In the genomic region with DNA sequence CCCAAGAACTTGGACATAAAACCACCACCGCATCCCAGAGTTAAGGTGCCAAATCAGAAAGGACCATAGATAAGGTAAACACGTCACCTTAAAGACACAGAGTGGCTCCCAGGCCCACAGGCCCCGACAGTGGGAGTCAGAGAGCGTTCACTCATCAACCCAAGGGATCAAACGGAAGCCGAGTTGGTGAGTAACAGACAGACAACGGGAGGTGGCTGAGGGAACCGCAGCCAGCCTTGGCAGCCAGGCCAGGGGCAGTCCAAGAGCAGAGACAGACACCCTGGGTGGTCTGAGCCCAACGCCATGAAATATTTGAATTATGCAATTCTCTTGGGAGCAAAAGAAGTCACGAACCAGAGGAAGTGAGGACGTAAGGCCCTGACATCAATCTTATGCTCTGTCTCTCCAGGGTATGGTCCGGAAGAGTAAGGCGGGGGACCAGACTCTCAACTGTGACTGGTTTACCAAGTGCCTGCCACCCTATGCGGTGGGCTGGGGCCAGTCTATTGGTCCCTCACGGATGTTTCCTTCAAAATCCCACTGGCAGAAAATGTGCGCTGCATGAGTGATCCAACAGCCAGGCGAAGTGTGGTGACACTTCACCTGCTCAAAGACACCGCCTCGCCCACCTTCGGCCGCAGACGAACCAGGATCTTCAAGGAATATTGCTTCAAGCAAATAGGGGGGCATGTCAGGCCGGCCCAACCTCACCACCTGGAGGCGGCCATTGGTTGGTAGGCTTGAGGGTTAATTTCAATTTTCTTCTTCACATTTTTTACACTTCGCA, we compare ENCODE assay signal across 14 cellular contexts. TPM values are rescaled to one million over a fixed set of nuclear protein-coding genes. Genes with fewer than 3 reads are reported as not detected.
DNase-seq lines count a peak whose midpoint lies in the region; ATAC-seq and TF ChIP-seq lines count a peak whose summit lies in the region.
"Had no signal": no experiment of that assay in that cellular context is flagged by ENCODE, and none has a peak within 500 bp of the region (broad histone marks: within the 10 kb centered on the region; RNA-seq: fewer than 3 reads in every experiment).

No MANE protein-coding gene starts in this region.

- H3K27ac Mint-ChIP-seq in endothelial cell (ENCODE audit: unreplicated experiment): no peak overlapping the region
- peak overlapping the region; percentile 50 for H3K27ac Mint-ChIP-seq in osteocyte (ENCODE audit: unreplicated experiment)
- no peak overlapping the region for H3K27ac Mint-ChIP-seq in activated T-cell treated with anti-CD3 and anti-CD28 coated beads, Interleukin-2, amount 50 U/mL, for 24 hours
- H3K27ac Mint-ChIP-seq: activated CD4-positive, alpha-beta memory T cell treated with anti-CD3 and anti-CD28 coated beads, Interleukin-2, amount 10 ng/mL, durations not matched to agents 7 days and 5 days had no signal

- no peaks in the 10 kb centered on the region for H3K27me3 ChIP-seq in BE2C

- H3K36me3 Mint-ChIP-seq in endothelial cell (ENCODE audit: low read depth, unreplicated experiment) (peaks cover 23% of the 10 kb centered on the region), osteocyte (ENCODE audit: unreplicated experiment) (peaks cover 18% of the 10 kb centered on the region)
- H3K36me3 Mint-ChIP-seq in activated T-cell treated with anti-CD3 and anti-CD28 coated beads, Interleukin-2, amount 50 U/mL, for 24 hours (ENCODE audit: low read depth): no peaks in the 10 kb centered on the region
- H3K36me3 Mint-ChIP-seq in activated T-cell treated with anti-CD3 and anti-CD28 coated beads, Interleukin-2, amount 50 U/mL, for 4 hours (ENCODE audit: insufficient read depth): no peaks in the 10 kb centered on the region

- H3K9me3 ChIP-seq in BE2C: no peaks in the 10 kb centered on the region

- H3K27me3 Mint-ChIP-seq in endothelial cell (ENCODE audit: unreplicated experiment): no peaks in the 10 kb centered on the region
- no peaks in the 10 kb centered on the region for H3K27me3 Mint-ChIP-seq in osteocyte (ENCODE audit: unreplicated experiment)
- no peaks in the 10 kb centered on the region for H3K27me3 Mint-ChIP-seq in activated T-cell treated with anti-CD3 and anti-CD28 coated beads, Interleukin-2, amount 50 U/mL, for 24 hours
- H3K27me3 Mint-ChIP-seq in activated T-cell treated with anti-CD3 and anti-CD28 coated beads, Interleukin-2, amount 50 U/mL, for 4 hours (ENCODE audit: low read depth): no peaks in the 10 kb centered on the region
- H3K27me3 Mint-ChIP-seq: activated CD4-positive, alpha-beta memory T cell treated with anti-CD3 and anti-CD28 coated beads, Interleukin-2, amount 10 ng/mL, durations not matched to agents 7 days and 5 days had no signal

- no peaks in the 10 kb centered on the region; the same call in 1 of the 2 replicates for H3K36me3 ChIP-seq in BE2C

- no peak overlapping the region for H3K4me3 ChIP-seq in BE2C (ENCODE audit: low read depth, low read length)

- H3K4me1 Mint-ChIP-seq in endothelial cell (ENCODE audit: unreplicated experiment) (no peaks in the 10 kb centered on the region), osteocyte (ENCODE audit: unreplicated experiment) (peaks cover 17% of the 10 kb centered on the region)
- H3K4me1 Mint-ChIP-seq in activated T-cell treated with anti-CD3 and anti-CD28 coated beads, Interleukin-2, amount 50 U/mL, for 24 hours (ENCODE audit: low read depth): peaks cover 4% of the 10 kb centered on the region
- peaks cover 4% of the 10 kb centered on the region for H3K4me1 Mint-ChIP-seq in activated T-cell treated with anti-CD3 and anti-CD28 coated beads, Interleukin-2, amount 50 U/mL, for 4 hours (ENCODE audit: low read depth)

- peak; percentile 56 for DNase-seq in BE2C
- peak; percentile 100 for DNase-seq in M059J (ENCODE audit: low read depth)
- no peak for DNase-seq in endothelial cell (ENCODE audit: low spot score)
- DNase-seq in osteocyte (ENCODE audit: extremely low spot score, unreplicated experiment): no peak
- no peak for DNase-seq in activated T-cell treated with anti-CD3 and anti-CD28 coated beads, Interleukin-2, amount 50 U/mL, for 24 hours
- DNase-seq in activated T-cell treated with anti-CD3 and anti-CD28 coated beads, Interleukin-2, amount 50 U/mL, for 4 hours: no peak
- no peak for DNase-seq in SW480 (ENCODE audit: low spot score)
- DNase-seq: activated CD4-positive, alpha-beta memory T cell treated with anti-CD3 and anti-CD28 coated beads, Interleukin-2, amount 10 ng/mL, durations not matched to agents 7 days and 5 days; activated effector memory CD4-positive, alpha-beta T cell treated with anti-CD3 and anti-CD28 coated beads, Interleukin-2, amount 50 U/mL, for 16 hours; Calu3; central memory CD4-positive, alpha-beta T cell; OCI-M1; T-helper 2 cell had no signal

- H3K4me3 Mint-ChIP-seq in endothelial cell (ENCODE audit: unreplicated experiment): peak overlapping the region; percentile 62
- H3K4me3 Mint-ChIP-seq in osteocyte (ENCODE audit: unreplicated experiment): no peak overlapping the region
- H3K4me3 Mint-ChIP-seq in activated T-cell treated with anti-CD3 and anti-CD28 coated beads, Interleukin-2, amount 50 U/mL, for 24 hours: no peak overlapping the region
- H3K4me3 Mint-ChIP-seq in activated T-cell treated with anti-CD3 and anti-CD28 coated beads, Interleukin-2, amount 50 U/mL, for 4 hours: no peak overlapping the region
- H3K4me3 Mint-ChIP-seq: activated CD4-positive, alpha-beta memory T cell treated with anti-CD3 and anti-CD28 coated beads, Interleukin-2, amount 10 ng/mL, durations not matched to agents 7 days and 5 days had no signal

- no peaks in the 10 kb centered on the region for H3K4me1 ChIP-seq in BE2C

- H3K9me3 Mint-ChIP-seq in endothelial cell (ENCODE audit: unreplicated experiment): no peaks in the 10 kb centered on the region
- H3K9me3 Mint-ChIP-seq in osteocyte (ENCODE audit: unreplicated experiment): no peaks in the 10 kb centered on the region
- H3K9me3 Mint-ChIP-seq in activated T-cell treated with anti-CD3 and anti-CD28 coated beads, Interleukin-2, amount 50 U/mL, for 24 hours: no peaks in the 10 kb centered on the region
- H3K9me3 Mint-ChIP-seq in activated T-cell treated with anti-CD3 and anti-CD28 coated beads, Interleukin-2, amount 50 U/mL, for 4 hours: no peaks in the 10 kb centered on the region
- H3K9me3 Mint-ChIP-seq: activated CD4-positive, alpha-beta memory T cell treated with anti-CD3 and anti-CD28 coated beads, Interleukin-2, amount 10 ng/mL, durations not matched to agents 7 days and 5 days had no signal

- ATAC-seq in activated T-cell treated with anti-CD3 and anti-CD28 coated beads, Interleukin-2, amount 50 U/mL, for 4 hours: no peak
- ATAC-seq in HG02642 (IDR thresholded peaks at IDR 0.05; ENCODE audit: poor library complexity, unreplicated experiment): no peak

- TF ChIP-seq CTCF in BE2C (IDR thresholded peaks at IDR 0.05; ENCODE audit: low read depth, low read length): no peak
- no peak for TF ChIP-seq CTCF in endothelial cell (IDR thresholded peaks at IDR 0.05; ENCODE audit: unreplicated experiment)
- TF ChIP-seq CTCF in osteocyte (IDR thresholded peaks at IDR 0.05): no peak

RNA-seq across cellular contexts. Expression of a gene that starts 34.3 kb away (rescaled TPM):
- polyA plus RNA-seq in BE2C (2012; ENCODE audit: insufficient read depth, insufficient read length, low read depth): 11.3 TPM
- 13.8 and 19.4 TPM in 2 replicates for total RNA-seq in M059J (2014; rRNA removed; shearing (Covaris generic))
- total RNA-seq in endothelial cell (ENCODE audit: unreplicated experiment) (51.1 TPM), osteocyte (27.9 and 34.2 TPM in 2 replicates)
- total RNA-seq in activated T-cell treated with anti-CD3 and anti-CD28 coated beads, Interleukin-2, amount 50 U/mL, for 4 hours: 1 to 10 TPM; 1.1 to 2.4 (median 2.0) TPM

Comparison
In these comparisons a context has a peak if more than half of its experiments do, and no peak if none do; other contexts are left out.
1. DNase-seq: peak in BE2C (single experiment) and M059J (single experiment); none in endothelial cell (single experiment), osteocyte (single experiment), activated T-cell treated with anti-CD3 and anti-CD28 coated beads, Interleukin-2, amount 50 U/mL, for 24 hours (single experiment), activated T-cell treated with anti-CD3 and anti-CD28 coated beads, Interleukin-2, amount 50 U/mL, for 4 hours (single experiment) and SW480 (single experiment).